ENCODE assay signal across 25 cellular contexts in genomic region chr5:109714592-109714991, GRCh38. TPM values are rescaled to one million over a fixed set of nuclear protein-coding genes. Genes with fewer than 3 reads are reported as not detected.
DNase-seq lines count a peak whose midpoint lies in the region; ATAC-seq and TF ChIP-seq lines count a peak whose summit lies in the region.
"Had no signal": no experiment of that assay in that cellular context is flagged by ENCODE, and none has a peak within 500 bp of the region (broad histone marks: within the 10 kb centered on the region; RNA-seq: fewer than 3 reads in every experiment).

No MANE protein-coding gene starts in this region.

- H3K9me3 ChIP-seq in liver (ENCODE audit: control insufficient read depth in 4 of 4, low read length in 3 of 4) (no peaks in the 10 kb centered on the region), psoas muscle (no peaks in the 10 kb centered on the region)
- H3K9me3 ChIP-seq: Caco-2 had no signal

- H3K4me1 ChIP-seq in liver (ENCODE audit: control insufficient read depth in 4 of 4, insufficient read depth in 4 of 4, low read length in 3 of 4) (peaks cover 6 to 25% (median 10%) of the 10 kb centered on the region in 4 donors), psoas muscle (peaks cover 37% of the 10 kb centered on the region)
- H3K4me1 ChIP-seq: BLaER1 treated with 17β-estradiol and CSF1 and Interleukin-3, amounts not matched to agents 10 nM and 100 nM had no signal

- no peak overlapping the region for H3K9ac ChIP-seq in liver (ENCODE audit: low read depth in 1 of 2, low read length in 2 of 2)
- H3K9ac ChIP-seq: BLaER1 treated with 17β-estradiol and CSF1 and Interleukin-3, amounts not matched to agents 10 nM and 100 nM had no signal

- TF ChIP-seq RAD21 in liver (IDR thresholded peaks at IDR 0.05), result no peak

- no peak overlapping the region for H3K4me3 ChIP-seq in liver (ENCODE audit: low read depth in 1 of 3, low read length in 3 of 3)
- peak overlapping the region; percentile 48 for H3K4me3 ChIP-seq in psoas muscle
- H3K4me3 ChIP-seq: BLaER1 treated with 17β-estradiol and CSF1 and Interleukin-3, amounts not matched to agents 10 nM and 100 nM; SK-N-MC had no signal

- H3K27me3 ChIP-seq in liver (ENCODE audit: control insufficient read depth in 4 of 4, insufficient read depth in 4 of 4, low read length in 3 of 4) (no peaks in the 10 kb centered on the region), psoas muscle (ENCODE audit: insufficient read depth in 3 of 3, low read length in 2 of 3) (no peaks in the 10 kb centered on the region)
- H3K27me3 ChIP-seq: BLaER1 treated with 17β-estradiol and CSF1 and Interleukin-3, amounts not matched to agents 10 nM and 100 nM had no signal

- H3K36me3 ChIP-seq in liver (ENCODE audit: control insufficient read depth in 4 of 4, insufficient read depth in 3 of 4, low read depth in 1 of 4, low read length in 3 of 4), result peaks cover 3 to 14% (median 5%) of the 10 kb centered on the region in 4 donors
- peaks cover 0 to 14% of the 10 kb centered on the region in 2 donors for H3K36me3 ChIP-seq in psoas muscle (ENCODE audit: insufficient read depth in 1 of 2, low read depth in 1 of 2)

- 19% methylated on average over 3 of the region's 3 CpGs for WGBS in liver
- WGBS in psoas muscle, 3 donors, result 14 to 24% (median 23%) methylated on average over 3 of the region's 3 CpGs

- intact Hi-C loops in psoas muscle (cut with DNase I), result no loop called here

- no peak overlapping the region for H3K27ac ChIP-seq in liver (ENCODE audit: low read depth in 1 of 2, low read length in 2 of 2)
- peak overlapping the region; percentile 51 for H3K27ac ChIP-seq in psoas muscle
- H3K27ac ChIP-seq: 22Rv1; BLaER1 treated with 17β-estradiol and CSF1 and Interleukin-3, amounts not matched to agents 10 nM and 100 nM; SK-N-MC had no signal

- ATAC-seq in psoas muscle, result peak; percentile 84 to 94 (median 88)
- ATAC-seq in HG03108 (IDR thresholded peaks at IDR 0.05; ENCODE audit: unreplicated experiment), result no peak
- ATAC-seq: PC-3 had no signal

- TF ChIP-seq CTCF in liver (IDR thresholded peaks at IDR 0.05; ENCODE audit: low read depth, low read length, missing input control), result no peak
- no peak for TF ChIP-seq CTCF in psoas muscle (IDR thresholded peaks at IDR 0.05)

- DNase-seq in NCI-H2196 (lab: John Stamatoyannopoulos, UW; ENCODE audit: unreplicated experiment) (peak; percentile 28), NCI-H2196 treated with DMSO at 0.1 percent for 48 hours (lab: John Stamatoyannopoulos, UW; ENCODE audit: unreplicated experiment) (no peak), SK-N-DZ (ENCODE audit: low spot score) (peak; percentile 17), psoas muscle (peak in 1 of 2 donors; percentile 56), SKM-1 (lab: John Stamatoyannopoulos, UW; ENCODE audit: unreplicated experiment) (no peak), NK-92 (lab: John Stamatoyannopoulos, UW; ENCODE audit: unreplicated experiment) (no peak)
- DNase-seq: ACHN; Caco-2; CD4-positive, alpha-beta memory T cell; DMS 273 treated with DMSO at 0.1 percent for 48 hours; DMS79 treated with DMSO at 0.1 percent for 48 hours; KG1; NCI-H1092 treated with DMSO at 0.1 percent for 48 hours; NCI-H1436 treated with DMSO at 0.1 percent for 48 hours; NCI-H2029; NCI-H345; NCI-H524; PC-3; RPMI8226; SHP77 had no signal

TF ChIP-seq in liver, 16 proteins besides CTCF, POLR2A, EP300 and RAD21:
- TF ChIP-seq RXRA (IDR thresholded peaks at IDR 0.05) (peak; percentile 41 to 53), JUND (IDR thresholded peaks at IDR 0.05) (no peak), HNF4A (conservative IDR thresholded peaks at IDR 0.05) (peak; percentile 68 to 75), FOXA1 (IDR thresholded peaks at IDR 0.05) (no peak), HNF4G (IDR thresholded peaks at IDR 0.05) (no peak), YY1 (IDR thresholded peaks at IDR 0.05) (peak; percentile 20)

RNA-seq across cellular contexts. Expression of gene MAN2A1, which starts 24.9 kb away (rescaled TPM):
- 11.3 and 16.4 TPM in 2 replicates for polyA plus RNA-seq in SK-N-DZ (2014; cell fraction: cytosol; rRNA removed)
- 30.4 and 38.8 TPM in 2 replicates for polyA plus RNA-seq in SK-N-DZ (2014; cell fraction: nucleus; rRNA removed)
- 10 to 100 TPM; 71.1 to 82.8 TPM for total RNA-seq in liver
- 10 to 100 TPM; 21.4 to 23.4 TPM for polyA plus RNA-seq in liver
- 10 to 100 TPM; 12.8 to 18.3 (median 15.7) TPM for total RNA-seq in psoas muscle
- 10 to 100 TPM in 1 of 3 donors, 1 to 10 TPM in 2; 4.2 to 10.3 (median 7.1) TPM for polyA plus RNA-seq in psoas muscle

Comparison
In these comparisons a context has a peak if more than half of its experiments do, and no peak if none do; other contexts are left out.
1. DNase-seq: peak in NCI-H2196 (single experiment) and SK-N-DZ (single experiment); none in NCI-H2196 treated with DMSO at 0.1 percent for 48 hours (single experiment), SKM-1 (single experiment) and NK-92 (single experiment).